Comparison of ENCODE assay signal across 25 cellular contexts in the genomic region with DNA sequence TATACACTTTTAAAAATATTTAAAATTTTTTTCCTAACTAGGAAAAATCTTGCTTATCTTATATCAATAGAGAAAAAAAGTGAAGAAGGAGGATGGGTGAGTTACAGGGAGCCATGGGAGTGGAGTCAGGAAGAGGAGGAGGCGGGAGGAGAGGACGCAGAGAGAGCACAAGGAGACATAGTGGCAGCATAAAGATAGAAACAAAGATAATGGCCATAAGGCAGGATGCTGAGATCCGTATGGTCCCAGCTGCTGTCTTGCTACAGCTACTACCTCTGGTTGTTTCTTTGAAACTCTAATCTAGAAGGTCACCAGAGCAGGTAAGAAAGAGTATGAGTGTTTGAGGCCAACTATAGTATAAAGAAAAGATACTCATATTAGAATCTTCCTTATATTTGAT. TPM values are rescaled to one million over a fixed set of nuclear protein-coding genes. Genes with fewer than 3 reads are reported as not detected.
"Had no signal": no experiment of that assay in that cellular context is flagged by ENCODE, and none has a peak within 500 bp of the region (broad histone marks: within the 10 kb centered on the region; RNA-seq: fewer than 3 reads in every experiment).

No MANE protein-coding gene starts in this region.

- H3K4me1 Mint-ChIP-seq: activated CD4-positive, alpha-beta T cell treated with anti-CD3 and anti-CD28 coated beads, Interleukin-2, amount 10 ng/mL, durations not matched to agents 7 days and 5 days; IgD-negative memory B cell had no signal

- DNase-seq: activated CD4-positive, alpha-beta memory T cell treated with anti-CD3 and anti-CD28 coated beads for 36 hours; activated CD4-positive, alpha-beta T cell treated with anti-CD3 and anti-CD28 coated beads, Interleukin-2, amount 10 ng/mL, durations not matched to agents 7 days and 5 days; activated CD4-positive, CD25-positive, alpha-beta regulatory T cell; activated CD8-positive, alpha-beta memory T cell treated with anti-CD3 and anti-CD28 coated beads for 24 hours; activated gamma-delta T cell; activated naive CD4-positive, alpha-beta T cell treated with anti-CD3 and anti-CD28 coated beads for 36 hours; activated T-cell treated with anti-CD3 and anti-CD28 coated beads, Interleukin-2, amount 50 U/mL, for 4 hours; amygdala; brain microvascular endothelial cell; KG1; NCI-H1048; NCI-H146; NCI-H345; NCI-H510A; NCI-H748 treated with DMSO at 0.1 percent for 48 hours; NK-92 treated with Interleukin-12 subunit alpha and Interleukin-12 subunit beta, amount 100 ng/mL, for 24 hours; OCI-M1; RPMI8226; SK-N-SH; T-helper 1 cell had no signal

- H3K9me3 Mint-ChIP-seq: activated CD4-positive, alpha-beta memory T cell treated with anti-CD3 and anti-CD28 coated beads for 36 hours; activated naive CD4-positive, alpha-beta T cell treated with anti-CD3 and anti-CD28 coated beads for 36 hours; activated T-cell treated with anti-CD3 and anti-CD28 coated beads, Interleukin-2, amount 50 U/mL, for 4 hours; IgD-negative memory B cell had no signal

- ATAC-seq: activated T-cell treated with anti-CD3 and anti-CD28 coated beads, Interleukin-2, amount 50 U/mL, for 4 hours; Panc1; Right ventricle myocardium inferior had no signal

- H3K27me3 Mint-ChIP-seq: activated CD4-positive, alpha-beta memory T cell treated with anti-CD3 and anti-CD28 coated beads for 36 hours; activated CD4-positive, alpha-beta T cell treated with anti-CD3 and anti-CD28 coated beads, Interleukin-2, amount 10 ng/mL, durations not matched to agents 7 days and 5 days; activated naive CD8-positive, alpha-beta T cell; IgD-negative memory B cell had no signal

- H3K4me3 Mint-ChIP-seq: activated CD4-positive, alpha-beta memory T cell treated with anti-CD3 and anti-CD28 coated beads for 36 hours; activated CD4-positive, alpha-beta T cell treated with anti-CD3 and anti-CD28 coated beads, Interleukin-2, amount 10 ng/mL, durations not matched to agents 7 days and 5 days; activated naive CD4-positive, alpha-beta T cell treated with anti-CD3 and anti-CD28 coated beads for 36 hours; activated naive CD8-positive, alpha-beta T cell; activated T-cell treated with anti-CD3 and anti-CD28 coated beads, Interleukin-2, amount 50 U/mL, for 4 hours; IgD-negative memory B cell had no signal

- H3K36me3 Mint-ChIP-seq: activated CD4-positive, alpha-beta memory T cell treated with anti-CD3 and anti-CD28 coated beads for 36 hours; activated naive CD8-positive, alpha-beta T cell; IgD-negative memory B cell had no signal

- H3K27ac Mint-ChIP-seq: activated CD4-positive, alpha-beta memory T cell treated with anti-CD3 and anti-CD28 coated beads for 36 hours; activated CD4-positive, alpha-beta T cell treated with anti-CD3 and anti-CD28 coated beads, Interleukin-2, amount 10 ng/mL, durations not matched to agents 7 days and 5 days; activated naive CD4-positive, alpha-beta T cell treated with anti-CD3 and anti-CD28 coated beads for 36 hours; activated naive CD8-positive, alpha-beta T cell; IgD-negative memory B cell had no signal

RNA-seq across cellular contexts. Expression of a gene that starts 2.6 kb away (rescaled TPM):
- total RNA-seq: activated CD4-positive, alpha-beta T cell treated with anti-CD3 and anti-CD28 coated beads, Interleukin-2, amount 10 ng/mL, durations not matched to agents 7 days and 5 days; T-helper 2 cell treated with Interferon-gamma antibody and Interleukin-4, amounts not matched to agents 100 ng/mL and 5 ng/mL, for 36 hours had no signal
